8 cellular contexts compared by ENCODE assay signal in genomic region chr3:34683851-34684250, GRCh38.
DNase-seq lines count a peak whose midpoint lies in the region; ATAC-seq and TF ChIP-seq lines count a peak whose summit lies in the region.

No MANE protein-coding gene starts in this region.

- TF ChIP-seq POLR2A in gastrocnemius medialis (IDR thresholded peaks at IDR 0.05) = no peak

- H3K27me3 ChIP-seq in iPS DF 6.9 (ENCODE audit: control insufficient read depth, insufficient read depth, low read length) = no peaks in the 10 kb centered on the region
- no peaks in the 10 kb centered on the region for H3K27me3 ChIP-seq in gastrocnemius medialis

- DNase-seq in COR-L47 (lab: John Stamatoyannopoulos, UW) (peak; percentile 25), HEK293T (ENCODE audit: extremely low spot score) (peak; percentile 12), NCI-H82 (lab: John Stamatoyannopoulos, UW) (peak; percentile 81), astrocyte of the hippocampus (ENCODE audit: low read depth, low spot score) (peak; percentile 61), iPS DF 6.9 (ENCODE audit: low read depth, low spot score) (peak; percentile 33), gastrocnemius medialis (no peak)
- peak; percentile 27 for DNase-seq in stimulated activated CD4-positive, alpha-beta T cell treated with anti-CD3 and anti-CD28 coated beads, Interleukin-1b, Interleukin-23, amount 100 ng/mL, for 48 hours
- no peak for DNase-seq in activated CD4-positive, CD25-positive, alpha-beta regulatory T cell (lab: John Stamatoyannopoulos, UW)

- H3K4me1 ChIP-seq in iPS DF 6.9 (ENCODE audit: control insufficient read depth, insufficient read depth, low read length) (no peaks in the 10 kb centered on the region), gastrocnemius medialis (no peaks in the 10 kb centered on the region)

- in situ Hi-C loops in gastrocnemius medialis (cut with MboI; ENCODE audit: low sequenced_read_pairs in 4 of 4) = loop anchor here in 3 of 4 donors (10.0 to 25.0 kb wide), 2 partner anchors 797 to 799 kb away; no protein-coding TSS in a partner anchor

- H3K4me3 ChIP-seq in iPS DF 6.9 (ENCODE audit: low read length) (no peak overlapping the region), gastrocnemius medialis (no peak overlapping the region)

- H3K36me3 ChIP-seq in iPS DF 6.9 (ENCODE audit: control insufficient read depth, insufficient read depth, low read length) = no peaks in the 10 kb centered on the region
- no peaks in the 10 kb centered on the region for H3K36me3 ChIP-seq in gastrocnemius medialis

- POLR2A ChIA-PET in HEK293T (lab: Yijun Ruan, JAX) = no interaction called here

- ATAC-seq in gastrocnemius medialis = no peak

- intact Hi-C loops in gastrocnemius medialis (cut with DNase I; ENCODE audit: low total_unique reads) = loop anchor here (5.0 kb wide), 1 partner anchor 802 kb away; no protein-coding TSS in a partner anchor

- H3K9me3 ChIP-seq in iPS DF 6.9 (ENCODE audit: control insufficient read depth, insufficient read depth, low read length) = no peaks in the 10 kb centered on the region; the same call in 1 of the 2 replicates
- H3K9me3 ChIP-seq in gastrocnemius medialis = no peaks in the 10 kb centered on the region

- CTCF ChIA-PET in HEK293T (lab: Yijun Ruan, JAX) = interaction anchor here (0.5 to 2.4 kb wide), 11 partner anchors 9 to 801 kb away, joined by 3 to 53 read pairs (median 3); no protein-coding TSS in a partner anchor

- H3K27ac ChIP-seq in iPS DF 6.9 (ENCODE audit: low read length) (no peak overlapping the region), gastrocnemius medialis (no peak overlapping the region)

- TF ChIP-seq CTCF in gastrocnemius medialis (IDR thresholded peaks at IDR 0.05 in 4 of 5, conservative IDR thresholded peaks at IDR 0.05 in 1 of 5) = peak in 1 of 5 experiments; percentile 22

- WGBS in iPS DF 6.9 (ENCODE audit: insufficient coverage, insufficient read length) = no CpG with 5 or more reads among the region's 4 CpGs

TF ChIP-seq in HEK293T, 16 proteins besides CTCF, POLR2A, EP300 and RAD21:
- TF ChIP-seq ZNF384 (IDR thresholded peaks at IDR 0.05) (no peak), L3MBTL2 (conservative IDR thresholded peaks at IDR 0.05) (no peak), FOXA1 (IDR thresholded peaks at IDR 0.05) (no peak), TARDBP (IDR thresholded peaks at IDR 0.05) (no peak), LEF1 (IDR thresholded peaks at IDR 0.05; ENCODE audit: borderline replicate concordance) (no peak), FOXM1 (IDR thresholded peaks at IDR 0.05; ENCODE audit: borderline replicate concordance) (no peak), ARNT (IDR thresholded peaks at IDR 0.05) (no peak), BHLHE40 (IDR thresholded peaks at IDR 0.05; ENCODE audit: borderline replicate concordance) (no peak), CTBP1 (IDR thresholded peaks at IDR 0.05; ENCODE audit: borderline replicate concordance) (no peak), HDGF (IDR thresholded peaks at IDR 0.05; ENCODE audit: borderline replicate concordance) (no peak), PKNOX1 (IDR thresholded peaks at IDR 0.05) (no peak), NFRKB (IDR thresholded peaks at IDR 0.05) (no peak), SUZ12 (IDR thresholded peaks at IDR 0.05) (no peak), FOXK2 (IDR thresholded peaks at IDR 0.05) (no peak), ELF4 (IDR thresholded peaks at IDR 0.05) (no peak), SP1 (IDR thresholded peaks at IDR 0.05) (no peak)

Comparison
In these comparisons a context has a peak if more than half of its experiments do, and no peak if none do; other contexts are left out.
1. DNase-seq: peak in COR-L47 (single experiment), HEK293T (single experiment), NCI-H82 (single experiment), astrocyte of the hippocampus (single experiment), iPS DF 6.9 (single experiment) and stimulated activated CD4-positive, alpha-beta T cell treated with anti-CD3 and anti-CD28 coated beads, Interleukin-1b, Interleukin-23, amount 100 ng/mL, for 48 hours (single experiment); none in activated CD4-positive, CD25-positive, alpha-beta regulatory T cell (0 of 4) and gastrocnemius medialis (0 of 2).